9 cellular contexts compared by ENCODE assay signal in genomic region chr12:117395766-117396165, GRCh38. TPM values are rescaled to one million over a fixed set of nuclear protein-coding genes. Genes with fewer than 3 reads are reported as not detected.
"Had no signal": no experiment of that assay in that cellular context is flagged by ENCODE, and none has a peak within 500 bp of the region (broad histone marks: within the 10 kb centered on the region; RNA-seq: fewer than 3 reads in every experiment).

No MANE protein-coding gene starts in this region.

- H3K9ac ChIP-seq: KMS-11 had no signal

- DNase-seq: IMR-90, KBM-7, KG1 had no signal

- H3K4me2 ChIP-seq: KMS-11 had no signal

- ATAC-seq: K562 had no signal

- H3K27ac ChIP-seq: HL-60, KMS-11 had no signal

- FAIRE-seq: HTR-8/SVneo, K562 had no signal

- H3K4me3 ChIP-seq: K562 had no signal

RNA-seq across cellular contexts. Expression of gene NOS1, which starts 34.3 kb away (rescaled TPM):
- total RNA-seq: HT-29, IMR-90, K562 had no signal
- polyA plus RNA-seq: IgD-negative memory B cell, K562 had no signal
